Comparison of ENCODE assay signal across 1 cellular context in the genomic region with DNA sequence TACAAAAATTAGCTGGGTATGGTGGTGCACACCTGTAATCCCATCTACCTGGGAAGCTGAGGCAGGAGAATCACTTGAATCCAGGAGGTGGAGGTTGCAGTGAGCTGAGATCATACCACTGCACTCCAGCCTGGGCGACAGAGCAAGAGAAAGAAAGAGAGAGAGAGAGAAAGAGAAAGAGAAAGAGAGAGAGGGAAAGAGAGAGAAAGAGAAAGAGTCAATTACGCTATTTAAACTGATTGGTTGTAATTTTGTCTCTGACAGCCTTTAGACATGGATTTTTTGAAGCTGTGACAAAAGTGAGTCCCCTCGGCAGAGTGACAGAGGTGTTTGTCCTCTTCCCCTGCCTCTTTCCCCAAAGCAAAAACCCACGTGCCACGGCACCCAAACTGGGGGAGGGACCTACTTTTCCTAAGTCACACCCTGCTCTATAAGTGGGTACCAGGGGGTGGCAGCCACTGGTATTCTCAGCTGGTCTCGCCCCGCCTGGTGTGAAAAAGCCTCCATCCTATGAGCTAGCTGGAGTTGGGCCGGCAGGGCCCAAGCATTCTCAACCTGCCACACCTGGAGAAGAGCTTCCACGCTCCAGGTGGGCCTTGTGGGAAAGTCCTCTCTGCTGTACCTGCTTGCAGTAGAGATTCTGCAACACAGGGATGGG.
A peak's percentile ranks its signal among the peaks of the same experiment; 100 is the strongest.
TF ChIP-seq lines count a peak whose summit lies in the region.

No MANE protein-coding gene starts in this region.

TF ChIP-seq in K562, 482 proteins besides CTCF, POLR2A, EP300 and RAD21:
- TF ChIP-seq NFATC3 (IDR thresholded peaks at IDR 0.05) (no peak), PTTG1 (tag; IDR thresholded peaks at IDR 0.05; ENCODE audit: low read depth) (no peak)
- TF ChIP-seq, protein P1, sequence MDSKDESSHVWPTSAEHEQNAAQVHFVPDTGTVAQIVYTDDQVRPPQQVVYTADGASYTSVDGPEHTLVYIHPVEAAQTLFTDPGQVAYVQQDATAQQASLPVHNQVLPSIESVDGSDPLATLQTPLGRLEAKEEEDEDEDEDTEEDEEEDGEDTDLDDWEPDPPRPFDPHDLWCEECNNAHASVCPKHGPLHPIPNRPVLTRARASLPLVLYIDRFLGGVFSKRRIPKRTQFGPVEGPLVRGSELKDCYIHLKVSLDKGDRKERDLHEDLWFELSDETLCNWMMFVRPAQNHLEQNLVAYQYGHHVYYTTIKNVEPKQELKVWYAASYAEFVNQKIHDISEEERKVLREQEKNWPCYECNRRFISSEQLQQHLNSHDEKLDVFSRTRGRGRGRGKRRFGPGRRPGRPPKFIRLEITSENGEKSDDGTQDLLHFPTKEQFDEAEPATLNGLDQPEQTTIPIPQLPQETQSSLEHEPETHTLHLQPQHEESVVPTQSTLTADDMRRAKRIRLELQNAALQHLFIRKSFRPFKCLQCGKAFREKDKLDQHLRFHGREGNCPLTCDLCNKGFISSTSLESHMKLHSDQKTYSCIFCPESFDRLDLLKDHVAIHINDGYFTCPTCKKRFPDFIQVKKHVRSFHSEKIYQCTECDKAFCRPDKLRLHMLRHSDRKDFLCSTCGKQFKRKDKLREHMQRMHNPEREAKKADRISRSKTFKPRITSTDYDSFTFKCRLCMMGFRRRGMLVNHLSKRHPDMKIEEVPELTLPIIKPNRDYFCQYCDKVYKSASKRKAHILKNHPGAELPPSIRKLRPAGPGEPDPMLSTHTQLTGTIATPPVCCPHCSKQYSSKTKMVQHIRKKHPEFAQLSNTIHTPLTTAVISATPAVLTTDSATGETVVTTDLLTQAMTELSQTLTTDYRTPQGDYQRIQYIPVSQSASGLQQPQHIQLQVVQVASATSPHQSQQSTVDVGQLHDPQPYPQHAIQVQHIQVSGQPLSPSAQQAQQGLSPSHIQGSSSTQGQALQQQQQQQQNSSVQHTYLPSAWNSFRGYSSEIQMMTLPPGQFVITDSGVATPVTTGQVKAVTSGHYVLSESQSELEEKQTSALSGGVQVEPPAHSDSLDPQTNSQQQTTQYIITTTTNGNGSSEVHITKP (IDR thresholded peaks at IDR 0.05; ENCODE audit: partially characterized antibody): peak; percentile 24
